ENCODE assay signal across 20 cellular contexts in the genomic region with DNA sequence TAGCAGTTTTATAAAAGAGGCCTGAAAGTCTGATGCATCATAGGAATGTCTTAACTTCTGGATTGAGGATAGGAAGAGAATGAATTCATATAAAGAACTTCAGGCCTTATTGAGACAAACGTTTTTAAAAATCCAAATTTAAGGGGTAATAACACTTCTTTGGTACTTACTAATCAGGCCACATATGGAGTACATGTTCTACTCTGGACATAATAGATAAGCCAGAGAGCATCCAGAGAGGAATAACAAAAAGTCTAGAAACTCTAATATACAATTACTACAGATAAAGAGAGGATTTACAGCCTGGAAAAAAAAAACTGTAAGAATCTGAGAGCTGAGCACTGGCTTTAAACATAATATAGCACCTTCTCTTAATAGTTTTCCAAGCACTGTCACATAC. TPM values are rescaled to one million over a fixed set of nuclear protein-coding genes. Genes with fewer than 3 reads are reported as not detected.
A peak's percentile ranks its signal among the peaks of the same experiment; 100 is the strongest.
DNase-seq lines count a peak whose midpoint lies in the region; ATAC-seq and TF ChIP-seq lines count a peak whose summit lies in the region.
"Had no signal": no experiment of that assay in that cellular context is flagged by ENCODE, and none has a peak within 500 bp of the region (broad histone marks: within the 10 kb centered on the region; RNA-seq: fewer than 3 reads in every experiment).

No MANE protein-coding gene starts in this region.

- H3K4me1 Mint-ChIP-seq in activated naive CD4-positive, alpha-beta T cell treated with anti-CD3 and anti-CD28 coated beads, Interleukin-2, amount 50 U/mL, for 24 hours, result peaks cover 56% of the 10 kb centered on the region
- peaks cover 20% of the 10 kb centered on the region for H3K4me1 Mint-ChIP-seq in endodermal cell

- H3K36me3 Mint-ChIP-seq in activated naive CD4-positive, alpha-beta T cell treated with anti-CD3 and anti-CD28 coated beads, Interleukin-2, amount 50 U/mL, for 24 hours, result peaks cover 2% of the 10 kb centered on the region
- H3K36me3 Mint-ChIP-seq in activated naive CD4-positive, alpha-beta T cell treated with anti-CD3 and anti-CD28 coated beads, Interleukin-2, amount 50 U/mL, for 72 hours, result peaks cover 13 to 25% of the 10 kb centered on the region in 2 donors
- peaks cover 18% of the 10 kb centered on the region for H3K36me3 Mint-ChIP-seq in endodermal cell (ENCODE audit: low read depth)

- peak overlapping the region; percentile 93 for H3K9ac ChIP-seq in Loucy (ENCODE audit: low read depth, low read length, poor library complexity, severe bottlenecking)
- no peak overlapping the region for H3K9ac ChIP-seq in endodermal cell (ENCODE audit: extremely low read depth, low read length, poor library complexity, severe bottlenecking)
- H3K9ac ChIP-seq: GM23248 had no signal

- H3K79me2 ChIP-seq in Loucy (ENCODE audit: insufficient read depth, low read length), result peaks cover 80% of the 10 kb centered on the region

- H4K20me1 ChIP-seq in Loucy (ENCODE audit: insufficient read depth, low read length, poor library complexity, severe bottlenecking), result peaks cover 41% of the 10 kb centered on the region

- peaks cover 3% of the 10 kb centered on the region; the same call in 1 of the 2 replicates for H3K36me3 ChIP-seq in Loucy (ENCODE audit: insufficient read depth, low read length)
- H3K36me3 ChIP-seq in endodermal cell (ENCODE audit: control insufficient read depth, insufficient read depth, low read length), result peaks cover 11% of the 10 kb centered on the region
- H3K36me3 ChIP-seq in psoas muscle (ENCODE audit: insufficient read depth in 1 of 2, low read depth in 1 of 2), result peaks cover 0 to 12% of the 10 kb centered on the region in 2 donors
- peaks cover 0 to 8% of the 10 kb centered on the region in 2 donors for H3K36me3 ChIP-seq in left lung

- WGBS in endodermal cell (ENCODE audit: insufficient coverage in 1 of 2, insufficient read length in 1 of 2), 2 experiments, result 83% methylated on average over 1 of the region's 1 CpG; no CpG with 5 or more reads in 1 of the 2 experiments
- 9 to 15% (median 11%) methylated on average over 1 of the region's 1 CpG for WGBS in psoas muscle, 3 donors

- TF ChIP-seq CTCF in Loucy (conservative IDR thresholded peaks at IDR 0.05; ENCODE audit: low read length) (no peak), endodermal cell (conservative IDR thresholded peaks at IDR 0.05) (no peak), psoas muscle (IDR thresholded peaks at IDR 0.05) (no peak), omental fat pad (IDR thresholded peaks at IDR 0.05) (no peak), left lung (IDR thresholded peaks at IDR 0.05) (no peak)

- intact Hi-C loops in psoas muscle (cut with DNase I) (loop anchor here in 1 of 2 donors (10.0 kb wide), 1 partner anchor 341 kb away; no protein-coding TSS in a partner anchor), left lung (cut with DNase I) (no loop called here)

- H3F3A ChIP-seq in Loucy (ENCODE audit: low read depth), result no peaks in the 10 kb centered on the region

- H3K9me3 ChIP-seq in Loucy (ENCODE audit: insufficient read depth, low read depth, low read length), result no peaks in the 10 kb centered on the region
- H3K9me3 ChIP-seq in endodermal cell (ENCODE audit: control insufficient read depth, low read length), result no peaks in the 10 kb centered on the region
- no peaks in the 10 kb centered on the region for H3K9me3 ChIP-seq in psoas muscle
- no peaks in the 10 kb centered on the region for H3K9me3 ChIP-seq in left lung
- H3K9me3 ChIP-seq: Peyer's patch had no signal

- no peak for DNase-seq in activated naive CD4-positive, alpha-beta T cell treated with anti-CD3 and anti-CD28 coated beads, Interleukin-2, amount 50 U/mL, for 72 hours (ENCODE audit: low spot score in 2 of 2)
- DNase-seq in endodermal cell (no peak), psoas muscle (no peak), omental fat pad (ENCODE audit: low spot score) (no peak), middle frontal gyrus (ENCODE audit: extremely low spot score, low spot score) (no peak), left lung (no peak)
- DNase-seq: activated effector memory CD4-positive, alpha-beta T cell treated with Interleukin-2 at 50 U/mL for 16 hours; amygdala; dorsolateral prefrontal cortex; foreskin melanocyte; GM23248; mesendoderm; NCI-H1436; NCI-H82; Peyer's patch; retina; stimulated activated CD4-positive, alpha-beta T cell treated with anti-CD3 and anti-CD28 coated beads, Interleukin-12 subunit alpha, Interleukin-12 subunit beta, amount 100 ng/mL, for 4 hours; stimulated activated CD8-positive, alpha-beta memory T cell treated with anti-CD3 and anti-CD28 coated beads, Interleukin-4, amount 100 ng/mL, for 48 hours had no signal

- H3K4me3 Mint-ChIP-seq in activated naive CD4-positive, alpha-beta T cell treated with anti-CD3 and anti-CD28 coated beads, Interleukin-2, amount 50 U/mL, for 24 hours, result peak overlapping the region; percentile 93
- no peak overlapping the region for H3K4me3 Mint-ChIP-seq in endodermal cell

- H3K4me2 ChIP-seq in Loucy (ENCODE audit: low read depth, low read length, poor library complexity, severe bottlenecking), result peak overlapping the region; percentile 91

- H3K9me2 ChIP-seq in Loucy (replicated peaks; ENCODE audit: low read depth, low read length), result no peaks in the 10 kb centered on the region

- H3K27me3 ChIP-seq in Loucy (ENCODE audit: insufficient read depth, low read length, poor library complexity, severe bottlenecking) (no peaks in the 10 kb centered on the region), endodermal cell (ENCODE audit: control insufficient read depth, insufficient read depth, low read length, poor library complexity, severe bottlenecking) (no peaks in the 10 kb centered on the region), psoas muscle (ENCODE audit: insufficient read depth in 3 of 3, low read length in 2 of 3) (no peaks in the 10 kb centered on the region), left lung (no peaks in the 10 kb centered on the region)
- H3K27me3 ChIP-seq: dorsolateral prefrontal cortex, Peyer's patch had no signal

- H3K27me3 Mint-ChIP-seq in activated naive CD4-positive, alpha-beta T cell treated with anti-CD3 and anti-CD28 coated beads, Interleukin-2, amount 50 U/mL, for 24 hours, result no peaks in the 10 kb centered on the region
- no peaks in the 10 kb centered on the region for H3K27me3 Mint-ChIP-seq in endodermal cell (ENCODE audit: insufficient read depth)

- peaks cover 30% of the 10 kb centered on the region for H3K4me1 ChIP-seq in Loucy (ENCODE audit: insufficient read depth, low read length, poor library complexity, severe bottlenecking)
- peaks cover 5% of the 10 kb centered on the region for H3K4me1 ChIP-seq in endodermal cell (ENCODE audit: control insufficient read depth, insufficient read depth, low read length)
- peaks cover 38% of the 10 kb centered on the region for H3K4me1 ChIP-seq in psoas muscle
- H3K4me1 ChIP-seq in left lung, result peaks cover 15 to 27% of the 10 kb centered on the region in 2 donors

- peak overlapping the region; percentile 78 for H3K4me3 ChIP-seq in Loucy (ENCODE audit: low read length, poor library complexity, severe bottlenecking)
- H3K4me3 ChIP-seq in endodermal cell (ENCODE audit: low read length), result peak overlapping the region; percentile 51
- peak overlapping the region; percentile 85 for H3K4me3 ChIP-seq in psoas muscle
- H3K4me3 ChIP-seq in left lung, result no peak overlapping the region
- H3K4me3 ChIP-seq: Peyer's patch had no signal

- H3K27ac ChIP-seq in endodermal cell (ENCODE audit: low read depth, low read length) (no peak overlapping the region), psoas muscle (no peak overlapping the region), left lung (no peak overlapping the region)
- H3K27ac ChIP-seq: dorsolateral prefrontal cortex, GM23248, Peyer's patch had no signal

- no peak overlapping the region for H2AFZ ChIP-seq in Loucy (ENCODE audit: low read length)
- H2AFZ ChIP-seq: GM23248 had no signal

- H3K27ac Mint-ChIP-seq in activated naive CD4-positive, alpha-beta T cell treated with anti-CD3 and anti-CD28 coated beads, Interleukin-2, amount 50 U/mL, for 24 hours, result no peak overlapping the region
- H3K27ac Mint-ChIP-seq in activated naive CD4-positive, alpha-beta T cell treated with anti-CD3 and anti-CD28 coated beads, Interleukin-2, amount 50 U/mL, for 72 hours, result no peak overlapping the region
- no peak overlapping the region for H3K27ac Mint-ChIP-seq in endodermal cell

- no peak for ATAC-seq in activated naive CD4-positive, alpha-beta T cell treated with anti-CD3 and anti-CD28 coated beads, Interleukin-2, amount 50 U/mL, for 72 hours
- ATAC-seq in psoas muscle, result no peak
- no peak for ATAC-seq in omental fat pad (ENCODE audit: low FRiP score)
- ATAC-seq in left lung, result no peak

- H3K9me3 Mint-ChIP-seq in activated naive CD4-positive, alpha-beta T cell treated with anti-CD3 and anti-CD28 coated beads, Interleukin-2, amount 50 U/mL, for 24 hours, result no peaks in the 10 kb centered on the region
- no peaks in the 10 kb centered on the region for H3K9me3 Mint-ChIP-seq in activated naive CD4-positive, alpha-beta T cell treated with anti-CD3 and anti-CD28 coated beads, Interleukin-2, amount 50 U/mL, for 72 hours
- no peaks in the 10 kb centered on the region for H3K9me3 Mint-ChIP-seq in endodermal cell

RNA-seq across cellular contexts. Expression of gene MTPAP, which starts 2.9 kb away (rescaled TPM):
- 10 to 100 TPM; 42.2 to 45.4 TPM for total RNA-seq in activated naive CD4-positive, alpha-beta T cell treated with anti-CD3 and anti-CD28 coated beads, Interleukin-2, amount 50 U/mL, for 72 hours
- 10 to 100 TPM; 33.6 to 36.6 TPM for total RNA-seq in endodermal cell
- polyA plus RNA-seq in endodermal cell (2013, experiment 1 of 2), result 23.0 TPM
- 19.7 TPM for polyA plus RNA-seq in endodermal cell (2013, experiment 2 of 2)
- total RNA-seq in psoas muscle, result 10 to 100 TPM; 22.3 to 41.7 (median 28.2) TPM
- polyA plus RNA-seq in psoas muscle, result 10 to 100 TPM in 1 of 3 donors, 1 to 10 TPM in 2; 7.9 to 14.7 (median 9.8) TPM
- 10 to 100 TPM; 15.1 to 31.1 (median 15.8) TPM for total RNA-seq in omental fat pad
- 10 to 100 TPM; 19.6 to 23.2 TPM for total RNA-seq in left lung

Comparison
In these comparisons a context has a peak if more than half of its experiments do, and no peak if none do; other contexts are left out.
1. H3K4me3 ChIP-seq: peak in Loucy (single experiment), endodermal cell (single experiment) and psoas muscle (single experiment); none in left lung (0 of 2).